28 cellular contexts compared by ENCODE assay signal in the genomic region with DNA sequence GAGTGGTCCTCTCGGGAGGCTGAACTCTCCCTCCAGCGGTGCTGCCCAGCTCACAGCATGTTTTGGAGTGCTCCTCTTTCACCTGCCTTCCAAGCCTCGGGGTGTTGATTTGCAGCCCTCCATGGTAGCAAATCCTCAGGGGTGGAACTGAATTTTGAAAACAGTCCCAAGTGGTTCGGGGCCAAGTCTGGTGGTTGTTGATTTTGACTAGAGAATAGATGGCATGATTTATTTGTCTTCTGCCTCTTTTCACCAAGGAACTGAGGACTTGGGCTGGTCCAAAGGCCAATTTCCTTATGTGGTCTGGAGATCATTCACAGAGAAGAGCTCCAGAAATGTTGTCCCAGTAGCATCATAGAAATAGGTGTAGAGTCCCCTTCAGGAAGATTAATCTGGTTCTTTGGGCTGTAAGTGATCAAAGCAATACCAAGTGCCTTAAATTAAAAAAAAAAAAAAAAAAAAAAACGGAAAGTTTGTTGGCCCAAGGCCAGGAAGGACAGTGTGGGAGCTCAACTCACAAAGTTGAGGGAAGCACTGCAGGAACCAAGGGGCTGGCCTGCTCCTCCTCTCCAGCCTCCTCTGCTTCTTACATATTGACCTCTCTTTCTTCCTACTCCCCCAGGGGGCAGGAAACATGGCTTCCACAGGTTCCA. TPM values are rescaled to one million over a fixed set of nuclear protein-coding genes. Genes with fewer than 3 reads are reported as not detected.
DNase-seq lines count a peak whose midpoint lies in the region; ATAC-seq and TF ChIP-seq lines count a peak whose summit lies in the region.
"Had no signal": no experiment of that assay in that cellular context is flagged by ENCODE, and none has a peak within 500 bp of the region (broad histone marks: within the 10 kb centered on the region; RNA-seq: fewer than 3 reads in every experiment).

No MANE protein-coding gene starts in this region.

- no peaks in the 10 kb centered on the region for H3K36me3 Mint-ChIP-seq in GM23338 (ENCODE audit: low read depth)
- no peaks in the 10 kb centered on the region for H3K36me3 Mint-ChIP-seq in brain
- H3K36me3 Mint-ChIP-seq in neural progenitor cell: no peaks in the 10 kb centered on the region
- H3K36me3 Mint-ChIP-seq in activated T-cell treated with anti-CD3 and anti-CD28 coated beads, Interleukin-2, amount 50 U/mL, for 72 hours (ENCODE audit: insufficient read depth in 2 of 2): peaks cover 0 to 2% of the 10 kb centered on the region in 2 donors
- H3K36me3 Mint-ChIP-seq: activated naive CD4-positive, alpha-beta T cell treated with anti-CD3 and anti-CD28 coated beads, Interleukin-2, amount 10 ng/mL, durations not matched to agents 7 days and 5 days had no signal

- H3K4me2 ChIP-seq in GM23338: peak overlapping the region; percentile 39; the same call in 1 of the 2 replicates
- no peak overlapping the region for H3K4me2 ChIP-seq in neural progenitor cell
- H3K4me2 ChIP-seq: hepatocyte had no signal

- H3K9me3 Mint-ChIP-seq in GM23338 (peaks cover 6% of the 10 kb centered on the region; the same call in 2 of the 3 replicates), brain (peaks cover 7 to 16% (median 12%) of the 10 kb centered on the region in 5 experiments), neural progenitor cell (peaks cover 10% of the 10 kb centered on the region)
- H3K9me3 Mint-ChIP-seq in activated T-cell treated with anti-CD3 and anti-CD28 coated beads, Interleukin-2, amount 50 U/mL, for 72 hours: peaks cover 1 to 2% of the 10 kb centered on the region in 2 donors
- H3K9me3 Mint-ChIP-seq: activated T-helper 17 cell treated with anti-CD3 and anti-CD28 coated beads, Interleukin-2, amount 50 U/mL, for 72 hours had no signal

- H3K9me3 ChIP-seq in neural progenitor cell (ENCODE audit: low read depth) (no peaks in the 10 kb centered on the region), stomach smooth muscle (ENCODE audit: control insufficient read depth in 2 of 2, low read length in 2 of 2) (peaks cover 0 to 3% of the 10 kb centered on the region in 2 donors)
- H3K9me3 ChIP-seq: adrenal gland, body of pancreas, testis had no signal

- DNase-seq in GM23338 (ENCODE audit: low spot score) (no peak), neural progenitor cell (ENCODE audit: low spot score) (no peak)
- DNase-seq in activated T-cell treated with anti-CD3 and anti-CD28 coated beads, Interleukin-2, amount 50 U/mL, for 72 hours: no peak
- DNase-seq: activated CD4-positive, CD25-positive, alpha-beta regulatory T cell treated with anti-CD3 and anti-CD28 coated beads, Interleukin-2, amount 50 U/mL, for 72 hours; activated CD8-positive, alpha-beta memory T cell treated with anti-CD3 and anti-CD28 coated beads, Interleukin-2, amount 50 U/mL, for 48 hours; activated CD8-positive, alpha-beta T cell treated with anti-CD3 and anti-CD28 coated beads for 36 hours; activated naive CD4-positive, alpha-beta T cell treated with anti-CD3 and anti-CD28 coated beads, Interleukin-2, amount 10 ng/mL, durations not matched to agents 7 days and 5 days; adrenal gland; body of pancreas; cerebellar nuclear complex; DMS153; dorsolateral prefrontal cortex; foreskin melanocyte; NCI-H146; SHP77 treated with DMSO at 0.1 percent for 48 hours; small intestine; stimulated activated naive CD4-positive, alpha-beta T cell treated with Interleukin-2 at 50 U/mL for 16 hours; testis had no signal

- H3K4me3 ChIP-seq in GM23338 (no peak overlapping the region), neural progenitor cell (no peak overlapping the region), stomach smooth muscle (ENCODE audit: low read length in 2 of 2) (peak overlapping the region in 1 of 2 donors; percentile 22)
- H3K4me3 ChIP-seq: adrenal gland, body of pancreas, dorsolateral prefrontal cortex, GM12878, hepatocyte, testis had no signal

- H4K20me1 ChIP-seq in GM23338 (replicated peaks; ENCODE audit: insufficient read depth) (no peaks in the 10 kb centered on the region), neural progenitor cell (ENCODE audit: low read depth) (no peaks in the 10 kb centered on the region)

- H2AFZ ChIP-seq in GM23338: no peak overlapping the region
- no peak overlapping the region for H2AFZ ChIP-seq in neural progenitor cell (replicated peaks)
- H2AFZ ChIP-seq: hepatocyte had no signal

- H3K4me1 ChIP-seq in GM23338 (ENCODE audit: insufficient read depth): peaks cover 28% of the 10 kb centered on the region
- peaks cover 11% of the 10 kb centered on the region for H3K4me1 ChIP-seq in neural progenitor cell
- peaks cover 31% of the 10 kb centered on the region for H3K4me1 ChIP-seq in stomach smooth muscle (ENCODE audit: control insufficient read depth, insufficient read depth, low read length)
- H3K4me1 ChIP-seq: adrenal gland, testis had no signal

- H3K36me3 ChIP-seq in GM23338 (ENCODE audit: insufficient read depth): no peaks in the 10 kb centered on the region
- no peaks in the 10 kb centered on the region for H3K36me3 ChIP-seq in neural progenitor cell
- H3K36me3 ChIP-seq in stomach smooth muscle (ENCODE audit: control insufficient read depth in 2 of 2, insufficient read depth in 2 of 2, low read length in 2 of 2): peaks cover 9 to 17% of the 10 kb centered on the region in 2 donors
- H3K36me3 ChIP-seq: adrenal gland had no signal

- H3F3A ChIP-seq in GM23338 (replicated peaks; ENCODE audit: low read depth): 0 out of 2 replicates have a peak, but pooled peaks cover 8% of the 10 kb centered on the region
- peaks cover 6% of the 10 kb centered on the region for H3F3A ChIP-seq in neural progenitor cell (ENCODE audit: low read depth)

- ATAC-seq in GM23338 (no peak), HG02938 (IDR thresholded peaks at IDR 0.05; ENCODE audit: unreplicated experiment) (no peak), HG02840 (IDR thresholded peaks at IDR 0.05; ENCODE audit: low FRiP score, unreplicated experiment) (no peak)
- ATAC-seq in activated T-cell treated with anti-CD3 and anti-CD28 coated beads, Interleukin-2, amount 50 U/mL, for 72 hours (replicated peaks in 1 of 2): no peak
- ATAC-seq: activated CD8-positive, alpha-beta T cell treated with anti-CD3 and anti-CD28 coated beads for 36 hours; activated T-helper 17 cell treated with anti-CD3 and anti-CD28 coated beads, Interleukin-2, amount 50 U/mL, for 72 hours; body of pancreas; GM12878; Panc1 had no signal

- TF ChIP-seq CTCF in GM23338 (conservative IDR thresholded peaks at IDR 0.05; ENCODE audit: low read depth in 2 of 2): no peak
- no peak for TF ChIP-seq CTCF in brain (conservative IDR thresholded peaks at IDR 0.05)
- TF ChIP-seq CTCF in neural progenitor cell (IDR thresholded peaks at IDR 0.05): no peak

- no peaks in the 10 kb centered on the region; the same call in 1 of the 2 replicates for H3K9me2 ChIP-seq in GM23338 (ENCODE audit: insufficient read depth)

- H3K27me3 Mint-ChIP-seq in GM23338 (ENCODE audit: insufficient read depth, low read depth, poor library complexity) (peaks cover 39% of the 10 kb centered on the region), brain (peaks cover 21% of the 10 kb centered on the region), neural progenitor cell (ENCODE audit: insufficient read depth, low read depth) (peaks cover 10% of the 10 kb centered on the region)
- H3K27me3 Mint-ChIP-seq in activated T-cell treated with anti-CD3 and anti-CD28 coated beads, Interleukin-2, amount 50 U/mL, for 72 hours (ENCODE audit: low read depth): peaks cover 30% of the 10 kb centered on the region

- H3K27ac Mint-ChIP-seq in GM23338 (no peak overlapping the region), brain (peak overlapping the region in 3 of 5 experiments; percentile 26 to 63 (median 35)), neural progenitor cell (peak overlapping the region; percentile 50)
- H3K27ac Mint-ChIP-seq in activated T-cell treated with anti-CD3 and anti-CD28 coated beads, Interleukin-2, amount 50 U/mL, for 72 hours: no peak overlapping the region
- H3K27ac Mint-ChIP-seq: activated CD8-positive, alpha-beta T cell treated with anti-CD3 and anti-CD28 coated beads for 36 hours; activated naive CD4-positive, alpha-beta T cell treated with anti-CD3 and anti-CD28 coated beads, Interleukin-2, amount 10 ng/mL, durations not matched to agents 7 days and 5 days; activated T-helper 17 cell treated with anti-CD3 and anti-CD28 coated beads, Interleukin-2, amount 50 U/mL, for 72 hours had no signal

- H3K4me3 Mint-ChIP-seq in GM23338 (no peak overlapping the region), brain (no peak overlapping the region), neural progenitor cell (no peak overlapping the region)
- no peak overlapping the region for H3K4me3 Mint-ChIP-seq in activated T-cell treated with anti-CD3 and anti-CD28 coated beads, Interleukin-2, amount 50 U/mL, for 72 hours
- H3K4me3 Mint-ChIP-seq: activated CD8-positive, alpha-beta T cell treated with anti-CD3 and anti-CD28 coated beads for 36 hours; activated naive CD4-positive, alpha-beta T cell treated with anti-CD3 and anti-CD28 coated beads, Interleukin-2, amount 10 ng/mL, durations not matched to agents 7 days and 5 days; activated T-helper 17 cell treated with anti-CD3 and anti-CD28 coated beads, Interleukin-2, amount 50 U/mL, for 72 hours; H9 had no signal

- H3K79me2 ChIP-seq in GM23338 (replicated peaks; ENCODE audit: insufficient read depth) (no peaks in the 10 kb centered on the region), neural progenitor cell (ENCODE audit: low read depth) (no peaks in the 10 kb centered on the region)
- H3K79me2 ChIP-seq: hepatocyte had no signal

- peaks cover 39% of the 10 kb centered on the region for H3K27me3 ChIP-seq in GM23338 (ENCODE audit: insufficient read depth)
- peaks cover 29% of the 10 kb centered on the region for H3K27me3 ChIP-seq in neural progenitor cell
- peaks cover 0 to 3% of the 10 kb centered on the region in 2 donors for H3K27me3 ChIP-seq in stomach smooth muscle (ENCODE audit: control insufficient read depth in 1 of 2, insufficient read depth in 2 of 2, low read length in 2 of 2)
- H3K27me3 ChIP-seq: testis had no signal

- H3K4me1 Mint-ChIP-seq in GM23338: peaks cover 24% of the 10 kb centered on the region
- H3K4me1 Mint-ChIP-seq in brain: peaks cover 32% of the 10 kb centered on the region
- peaks cover 24% of the 10 kb centered on the region for H3K4me1 Mint-ChIP-seq in neural progenitor cell
- H3K4me1 Mint-ChIP-seq in activated T-cell treated with anti-CD3 and anti-CD28 coated beads, Interleukin-2, amount 50 U/mL, for 72 hours (ENCODE audit: low read depth): no peaks in the 10 kb centered on the region
- H3K4me1 Mint-ChIP-seq: activated T-helper 17 cell treated with anti-CD3 and anti-CD28 coated beads, Interleukin-2, amount 50 U/mL, for 72 hours had no signal

- H3K9ac ChIP-seq in neural progenitor cell (no peak overlapping the region), stomach smooth muscle (ENCODE audit: low read length in 2 of 2) (peak overlapping the region; percentile 42 to 89)

- H3K27ac ChIP-seq in GM23338 (ENCODE audit: low read depth) (no peak overlapping the region), neural progenitor cell (no peak overlapping the region), stomach smooth muscle (ENCODE audit: low read length) (peak overlapping the region; percentile 98)
- H3K27ac ChIP-seq: adrenal gland, body of pancreas, hepatocyte, testis had no signal

RNA-seq across cellular contexts. Expression of gene DES, which starts 2.5 kb away (rescaled TPM):
- 2.0 and 6.1 TPM in 2 replicates for total RNA-seq in GM23338 (2014; rRNA removed; shearing (Covaris generic))
- polyA plus RNA-seq in GM23338 (2016; fragmentation: Nextera tagmentation; extraction: Ambion mirVana) (1.0 and 1.3 TPM in 2 replicates), brain (ENCODE audit: insufficient read depth, low read depth, low replicate concordance) (9.7 TPM)
- total RNA-seq in neural progenitor cell (ENCODE audit: low replicate concordance): 0.31 TPM in 1 of 2 replicates, not detected in the other
- under 1 TPM in 1 of 2 donors, not detected in 1; 0.10 TPM for total RNA-seq in activated T-cell treated with anti-CD3 and anti-CD28 coated beads, Interleukin-2, amount 50 U/mL, for 72 hours
- total RNA-seq: activated CD8-positive, alpha-beta T cell treated with anti-CD3 and anti-CD28 coated beads for 36 hours; activated T-helper 17 cell treated with anti-CD3 and anti-CD28 coated beads, Interleukin-2, amount 50 U/mL, for 72 hours; T-helper 2 cell treated with Interferon-gamma antibody and Interleukin-4, amounts not matched to agents 100 ng/mL and 5 ng/mL, for 36 hours had no signal
- polyA plus RNA-seq: GM12878 had no signal

RNA-seq across cellular contexts. Expression of gene SPEG, which starts 18.9 kb away (rescaled TPM):
- 32.4 and 32.6 TPM in 2 replicates for total RNA-seq in GM23338 (2014; rRNA removed; shearing (Covaris generic))
- polyA plus RNA-seq in GM23338 (2016; fragmentation: Nextera tagmentation; extraction: Ambion mirVana): 12.6 and 12.9 TPM in 2 replicates
- 26.3 TPM for polyA plus RNA-seq in brain (ENCODE audit: insufficient read depth, low read depth, low replicate concordance)
- 5.6 and 18.4 TPM in 2 replicates for total RNA-seq in neural progenitor cell (ENCODE audit: low replicate concordance)
- total RNA-seq in activated T-cell treated with anti-CD3 and anti-CD28 coated beads, Interleukin-2, amount 50 U/mL, for 72 hours: 1 to 10 TPM; 4.8 to 6.9 TPM

RNA-seq across cellular contexts. Expression of gene DNPEP, which starts 28.0 kb away (rescaled TPM):
- 58.8 and 67.9 TPM in 2 replicates for total RNA-seq in GM23338 (2014; rRNA removed; shearing (Covaris generic))
- 44.9 and 49.2 TPM in 2 replicates for polyA plus RNA-seq in GM23338 (2016; fragmentation: Nextera tagmentation; extraction: Ambion mirVana)
- 43.5 TPM for polyA plus RNA-seq in brain (ENCODE audit: insufficient read depth, low read depth, low replicate concordance)
- total RNA-seq in neural progenitor cell (ENCODE audit: low replicate concordance): 36.6 and 120 TPM in 2 replicates
- total RNA-seq in activated T-cell treated with anti-CD3 and anti-CD28 coated beads, Interleukin-2, amount 50 U/mL, for 72 hours: 10 to 100 TPM; 61.5 to 71.0 TPM

Comparison
In these comparisons a context has a peak if more than half of its experiments do, and no peak if none do; other contexts are left out.
1. H3K27ac Mint-ChIP-seq: peak in brain (3 of 5) and neural progenitor cell (single experiment); none in GM23338 (single experiment) and activated T-cell treated with anti-CD3 and anti-CD28 coated beads, Interleukin-2, amount 50 U/mL, for 72 hours (single experiment).